In the genomic region with DNA sequence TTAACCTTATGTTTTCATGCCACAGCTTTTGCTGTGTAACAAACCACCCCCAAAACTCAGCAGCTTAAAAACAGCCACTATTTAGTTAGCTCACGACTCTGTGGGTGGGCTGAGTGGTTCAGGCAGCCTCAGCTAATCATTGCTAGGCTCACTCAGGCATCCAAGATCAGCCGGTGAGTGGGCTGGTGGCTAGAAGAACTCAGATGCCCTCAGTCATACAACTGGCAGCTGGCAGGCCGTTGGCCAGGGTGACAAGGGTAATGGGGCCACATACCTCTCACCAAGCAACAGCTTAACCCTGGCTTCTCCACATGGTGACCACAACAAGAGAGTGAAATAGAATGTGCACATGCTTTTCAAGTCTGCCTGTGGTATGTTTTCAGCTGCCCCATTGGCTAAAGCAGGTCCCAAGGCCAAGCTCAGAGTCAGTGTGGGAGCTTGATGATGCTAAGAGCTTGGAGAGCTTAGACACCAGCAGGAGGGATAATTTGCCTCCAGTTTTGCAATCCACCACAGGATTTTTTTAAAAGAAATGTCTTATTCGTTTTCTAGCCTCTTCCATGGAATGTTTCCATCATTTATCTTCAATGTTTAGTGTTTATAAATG, we compare ENCODE assay signal across 1 cellular context.
TF ChIP-seq lines count a peak whose summit lies in the region.

No MANE protein-coding gene starts in this region.

TF ChIP-seq in HepG2, 621 proteins besides CTCF, POLR2A, EP300 and RAD21:
- TF ChIP-seq RELA (CRISPR knock-in tag; IDR thresholded peaks at IDR 0.05) = no peak
- TF ChIP-seq MXD4 (CRISPR knock-in tag; IDR thresholded peaks at IDR 0.05) = no peak
- TF ChIP-seq MAFK (conservative IDR thresholded peaks at IDR 0.05 in 1 of 2, IDR thresholded peaks at IDR 0.05 in 1 of 2; ENCODE audit: low read length in 2 of 2) = no peak
